In genomic region chr6:129766959-129767728, GRCh38 we compare ENCODE assay signal across 8 cellular contexts.
DNase-seq lines count a peak whose midpoint lies in the region; ATAC-seq and TF ChIP-seq lines count a peak whose summit lies in the region.

No MANE protein-coding gene starts in this region.

- H3K4me2 ChIP-seq in KMS-11, result peak overlapping the region; percentile 83

- H2AFZ ChIP-seq in KMS-11 (ENCODE audit: low read depth), result peak overlapping the region; percentile 84

- peak; percentile 21 for DNase-seq in DMS153 (lab: John Stamatoyannopoulos, UW)
- peak; percentile 17 to 88 (median 25) for DNase-seq in T-helper 1 cell
- peak in 48 of 58 donors; percentile 3 to 72 (median 36) for DNase-seq in anterior cingulate cortex (lab: John Stamatoyannopoulos, UW)
- DNase-seq in NCI-H1694 (lab: John Stamatoyannopoulos, UW), result no peak

- H3K4me3 ChIP-seq in KMS-11 (IDR thresholded peaks at IDR 0.05; ENCODE audit: insufficient read depth, low read depth, low read length) (peak overlapping the region; percentile 55), iPS-11a (ENCODE audit: low read depth, low read length) (peak overlapping the region; percentile 42), skin epidermis (peak overlapping the region; percentile 19 to 34 (median 28))

- H3K36me3 ChIP-seq in KMS-11 (ENCODE audit: insufficient read depth), result no peaks in the 10 kb centered on the region

- H3K9ac ChIP-seq in KMS-11, result peak overlapping the region; percentile 12; the same call in 1 of the 2 replicates

- H4K20me1 ChIP-seq in KMS-11 (ENCODE audit: insufficient read depth), result no peaks in the 10 kb centered on the region

- peak overlapping the region; percentile 29; the same call in 1 of the 2 replicates for H3K27ac ChIP-seq in KMS-11
- H3K27ac ChIP-seq in skin epidermis, result no peak overlapping the region

- peaks cover 17% of the 10 kb centered on the region for H3K4me1 ChIP-seq in KMS-11 (ENCODE audit: low read depth, poor library complexity, severe bottlenecking)

- H3K79me2 ChIP-seq in KMS-11 (ENCODE audit: insufficient read depth, low read depth), result no peaks in the 10 kb centered on the region

- peak; percentile 92 for ATAC-seq in GM21737 (IDR thresholded peaks at IDR 0.05; ENCODE audit: unreplicated experiment)

- no peaks in the 10 kb centered on the region for H3K27me3 ChIP-seq in KMS-11 (ENCODE audit: insufficient read depth, low read depth)

- TF ChIP-seq CTCF in KMS-11 (conservative IDR thresholded peaks at IDR 0.05; ENCODE audit: low read depth, low read length), result no peak
